ENCODE assay signal across 1 cellular context in genomic region chr21:36510911-36511310, GRCh38.
A peak's percentile ranks its signal among the peaks of the same experiment; 100 is the strongest.
TF ChIP-seq lines count a peak whose summit lies in the region.

No MANE protein-coding gene starts in this region.

TF ChIP-seq in GM12878, 131 proteins besides CTCF, POLR2A, EP300 and RAD21 (continued from another document):
- TF ChIP-seq, protein P1, sequence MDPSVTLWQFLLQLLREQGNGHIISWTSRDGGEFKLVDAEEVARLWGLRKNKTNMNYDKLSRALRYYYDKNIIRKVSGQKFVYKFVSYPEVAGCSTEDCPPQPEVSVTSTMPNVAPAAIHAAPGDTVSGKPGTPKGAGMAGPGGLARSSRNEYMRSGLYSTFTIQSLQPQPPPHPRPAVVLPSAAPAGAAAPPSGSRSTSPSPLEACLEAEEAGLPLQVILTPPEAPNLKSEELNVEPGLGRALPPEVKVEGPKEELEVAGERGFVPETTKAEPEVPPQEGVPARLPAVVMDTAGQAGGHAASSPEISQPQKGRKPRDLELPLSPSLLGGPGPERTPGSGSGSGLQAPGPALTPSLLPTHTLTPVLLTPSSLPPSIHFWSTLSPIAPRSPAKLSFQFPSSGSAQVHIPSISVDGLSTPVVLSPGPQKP (IDR thresholded peaks at IDR 0.05; ENCODE audit: low read depth, low read length): no peak
- TF ChIP-seq, protein P2, sequence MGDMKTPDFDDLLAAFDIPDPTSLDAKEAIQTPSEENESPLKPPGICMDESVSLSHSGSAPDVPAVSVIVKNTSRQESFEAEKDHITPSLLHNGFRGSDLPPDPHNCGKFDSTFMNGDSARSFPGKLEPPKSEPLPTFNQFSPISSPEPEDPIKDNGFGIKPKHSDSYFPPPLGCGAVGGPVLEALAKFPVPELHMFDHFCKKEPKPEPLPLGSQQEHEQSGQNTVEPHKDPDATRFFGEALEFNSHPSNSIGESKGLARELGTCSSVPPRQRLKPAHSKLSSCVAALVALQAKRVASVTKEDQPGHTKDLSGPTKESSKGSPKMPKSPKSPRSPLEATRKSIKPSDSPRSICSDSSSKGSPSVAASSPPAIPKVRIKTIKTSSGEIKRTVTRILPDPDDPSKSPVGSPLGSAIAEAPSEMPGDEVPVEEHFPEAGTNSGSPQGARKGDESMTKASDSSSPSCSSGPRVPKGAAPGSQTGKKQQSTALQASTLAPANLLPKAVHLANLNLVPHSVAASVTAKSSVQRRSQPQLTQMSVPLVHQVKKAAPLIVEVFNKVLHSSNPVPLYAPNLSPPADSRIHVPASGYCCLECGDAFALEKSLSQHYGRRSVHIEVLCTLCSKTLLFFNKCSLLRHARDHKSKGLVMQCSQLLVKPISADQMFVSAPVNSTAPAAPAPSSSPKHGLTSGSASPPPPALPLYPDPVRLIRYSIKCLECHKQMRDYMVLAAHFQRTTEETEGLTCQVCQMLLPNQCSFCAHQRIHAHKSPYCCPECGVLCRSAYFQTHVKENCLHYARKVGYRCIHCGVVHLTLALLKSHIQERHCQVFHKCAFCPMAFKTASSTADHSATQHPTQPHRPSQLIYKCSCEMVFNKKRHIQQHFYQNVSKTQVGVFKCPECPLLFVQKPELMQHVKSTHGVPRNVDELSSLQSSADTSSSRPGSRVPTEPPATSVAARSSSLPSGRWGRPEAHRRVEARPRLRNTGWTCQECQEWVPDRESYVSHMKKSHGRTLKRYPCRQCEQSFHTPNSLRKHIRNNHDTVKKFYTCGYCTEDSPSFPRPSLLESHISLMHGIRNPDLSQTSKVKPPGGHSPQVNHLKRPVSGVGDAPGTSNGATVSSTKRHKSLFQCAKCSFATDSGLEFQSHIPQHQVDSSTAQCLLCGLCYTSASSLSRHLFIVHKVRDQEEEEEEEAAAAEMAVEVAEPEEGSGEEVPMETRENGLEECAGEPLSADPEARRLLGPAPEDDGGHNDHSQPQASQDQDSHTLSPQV (IDR thresholded peaks at IDR 0.05): 0 out of 2 replicates have a peak, but pooled peaks have one; percentile 23
- TF ChIP-seq, protein P3, sequence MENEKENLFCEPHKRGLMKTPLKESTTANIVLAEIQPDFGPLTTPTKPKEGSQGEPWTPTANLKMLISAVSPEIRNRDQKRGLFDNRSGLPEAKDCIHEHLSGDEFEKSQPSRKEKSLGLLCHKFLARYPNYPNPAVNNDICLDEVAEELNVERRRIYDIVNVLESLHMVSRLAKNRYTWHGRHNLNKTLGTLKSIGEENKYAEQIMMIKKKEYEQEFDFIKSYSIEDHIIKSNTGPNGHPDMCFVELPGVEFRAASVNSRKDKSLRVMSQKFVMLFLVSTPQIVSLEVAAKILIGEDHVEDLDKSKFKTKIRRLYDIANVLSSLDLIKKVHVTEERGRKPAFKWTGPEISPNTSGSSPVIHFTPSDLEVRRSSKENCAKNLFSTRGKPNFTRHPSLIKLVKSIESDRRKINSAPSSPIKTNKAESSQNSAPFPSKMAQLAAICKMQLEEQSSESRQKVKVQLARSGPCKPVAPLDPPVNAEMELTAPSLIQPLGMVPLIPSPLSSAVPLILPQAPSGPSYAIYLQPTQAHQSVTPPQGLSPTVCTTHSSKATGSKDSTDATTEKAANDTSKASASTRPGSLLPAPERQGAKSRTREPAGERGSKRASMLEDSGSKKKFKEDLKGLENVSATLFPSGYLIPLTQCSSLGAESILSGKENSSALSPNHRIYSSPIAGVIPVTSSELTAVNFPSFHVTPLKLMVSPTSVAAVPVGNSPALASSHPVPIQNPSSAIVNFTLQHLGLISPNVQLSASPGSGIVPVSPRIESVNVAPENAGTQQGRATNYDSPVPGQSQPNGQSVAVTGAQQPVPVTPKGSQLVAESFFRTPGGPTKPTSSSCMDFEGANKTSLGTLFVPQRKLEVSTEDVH (IDR thresholded peaks at IDR 0.05; ENCODE audit: low read depth, partially characterized antibody): no peak
- TF ChIP-seq SPI1 (IDR thresholded peaks at IDR 0.05; ENCODE audit: borderline replicate concordance, insufficient read depth, low read depth, low read length) (peak; percentile 74), RUNX3 (IDR thresholded peaks at IDR 0.05; ENCODE audit: low read length) (no peak), IRF4 (IDR thresholded peaks at IDR 0.05; ENCODE audit: low read depth, low read length) (no peak)
TF ChIP-seq in GM12878: peak in this region for 2.
